Comparison of ENCODE assay signal across 9 cellular contexts in genomic region chr4:100738388-100739165, GRCh38.
DNase-seq lines count a peak whose midpoint lies in the region; ATAC-seq lines count a peak whose summit lies in the region.
"Had no signal": no experiment of that assay in that cellular context is flagged by ENCODE, and none has a peak within 500 bp of the region (broad histone marks: within the 10 kb centered on the region; RNA-seq: fewer than 3 reads in every experiment).

No MANE protein-coding gene starts in this region.

- H3K9me3 Mint-ChIP-seq in activated T-helper 2 cell treated with anti-CD3 and anti-CD28 coated beads, Interferon-gamma antibody, Interleukin-2, Interleukin-4, amounts not matched to agents 10 μg/mL and 5 μg/mL and 100 μg/mL, durations not matched to agents 14 hours and 24 hours and 36 hours: peaks cover 10% of the 10 kb centered on the region

- no peak overlapping the region for H3K4me3 Mint-ChIP-seq in activated T-helper 2 cell treated with anti-CD3 and anti-CD28 coated beads, Interferon-gamma antibody, Interleukin-2, Interleukin-4, amounts not matched to agents 10 μg/mL and 5 μg/mL and 100 μg/mL, durations not matched to agents 14 hours and 24 hours and 36 hours (ENCODE audit: low read depth)

- H3K4me1 ChIP-seq in skeletal muscle satellite cell (ENCODE audit: control insufficient read depth, insufficient read depth, low read length): peaks cover 25% of the 10 kb centered on the region
- H3K4me1 ChIP-seq in HAP-1: no peaks in the 10 kb centered on the region

- no peaks in the 10 kb centered on the region for H3K27me3 Mint-ChIP-seq in activated T-helper 2 cell treated with anti-CD3 and anti-CD28 coated beads, Interferon-gamma antibody, Interleukin-2, Interleukin-4, amounts not matched to agents 10 μg/mL and 5 μg/mL and 100 μg/mL, durations not matched to agents 14 hours and 24 hours and 36 hours (ENCODE audit: low read depth)

- H3K4me2 ChIP-seq in skeletal muscle satellite cell (ENCODE audit: low read length): no peak overlapping the region

- intact Hi-C loops in activated T-helper 2 cell treated with anti-CD3 and anti-CD28 coated beads, Interferon-gamma antibody, Interleukin-2, Interleukin-4, amounts not matched to agents 10 μg/mL and 5 μg/mL and 100 μg/mL, durations not matched to agents 14 hours and 24 hours and 36 hours (cut with micrococcal nuclease): no loop called here

- in situ Hi-C loops in HAP-1 (cut with MboI; ENCODE audit: low sequenced_read_pairs): no loop called here

- ATAC-seq in GM18858 (IDR thresholded peaks at IDR 0.05; ENCODE audit: unreplicated experiment) (peak; percentile 49), GM19455 (IDR thresholded peaks at IDR 0.05; ENCODE audit: unreplicated experiment) (no peak)

- H3K36me3 ChIP-seq in skeletal muscle satellite cell (ENCODE audit: insufficient read depth, low read length) (no peaks in the 10 kb centered on the region), HAP-1 (replicated peaks) (no peaks in the 10 kb centered on the region)
- H3K36me3 ChIP-seq: SJCRH30 had no signal

- H3K4me3 ChIP-seq in skeletal muscle satellite cell (ENCODE audit: low read length) (no peak overlapping the region), HAP-1 (no peak overlapping the region)
- H3K4me3 ChIP-seq: SJCRH30 had no signal

- H3K27me3 ChIP-seq in skeletal muscle satellite cell (ENCODE audit: control insufficient read depth, insufficient read depth, low read length) (no peaks in the 10 kb centered on the region), HAP-1 (ENCODE audit: low read depth) (no peaks in the 10 kb centered on the region)
- H3K27me3 ChIP-seq: SJCRH30 had no signal

- H3K9ac ChIP-seq in skeletal muscle satellite cell (ENCODE audit: low read depth, low read length): peak overlapping the region; percentile 7

- H3K27ac Mint-ChIP-seq in activated T-helper 2 cell treated with anti-CD3 and anti-CD28 coated beads, Interferon-gamma antibody, Interleukin-2, Interleukin-4, amounts not matched to agents 10 μg/mL and 5 μg/mL and 100 μg/mL, durations not matched to agents 14 hours and 24 hours and 36 hours: no peak overlapping the region

- no peaks in the 10 kb centered on the region for H3K36me3 Mint-ChIP-seq in activated T-helper 2 cell treated with anti-CD3 and anti-CD28 coated beads, Interferon-gamma antibody, Interleukin-2, Interleukin-4, amounts not matched to agents 10 μg/mL and 5 μg/mL and 100 μg/mL, durations not matched to agents 14 hours and 24 hours and 36 hours (ENCODE audit: low read depth)

- DNase-seq in OCI-M1 (lab: John Stamatoyannopoulos, UW) (peak; percentile 29), fibroblast of peridontal ligament (ENCODE audit: extremely low read depth) (peak; percentile 84), NCI-H2081 (lab: John Stamatoyannopoulos, UW) (no peak), HAP-1 (ENCODE audit: low spot score in 2 of 2) (no peak)
- no peak for DNase-seq in activated T-helper 2 cell treated with anti-CD3 and anti-CD28 coated beads, Interferon-gamma antibody, Interleukin-2, Interleukin-4, amounts not matched to agents 10 μg/mL and 5 μg/mL and 100 μg/mL, durations not matched to agents 14 hours and 24 hours and 36 hours (ENCODE audit: low spot score)

- H3K9me3 ChIP-seq in skeletal muscle satellite cell (replicated peaks; ENCODE audit: low read length): no peaks in the 10 kb centered on the region
- 0 out of 2 replicates have a peak, but pooled peaks cover 4% of the 10 kb centered on the region for H3K9me3 ChIP-seq in HAP-1

- H3K4me1 Mint-ChIP-seq in activated T-helper 2 cell treated with anti-CD3 and anti-CD28 coated beads, Interferon-gamma antibody, Interleukin-2, Interleukin-4, amounts not matched to agents 10 μg/mL and 5 μg/mL and 100 μg/mL, durations not matched to agents 14 hours and 24 hours and 36 hours (ENCODE audit: low read depth): no peaks in the 10 kb centered on the region

Comparison
In these comparisons a context has a peak if more than half of its experiments do, and no peak if none do; other contexts are left out.
1. DNase-seq: peak in OCI-M1 (single experiment) and fibroblast of peridontal ligament (single experiment); none in NCI-H2081 (0 of 2), HAP-1 (0 of 2) and activated T-helper 2 cell treated with anti-CD3 and anti-CD28 coated beads, Interferon-gamma antibody, Interleukin-2, Interleukin-4, amounts not matched to agents 10 μg/mL and 5 μg/mL and 100 μg/mL, durations not matched to agents 14 hours and 24 hours and 36 hours (single experiment).